In genomic region chr12:62190921-62191746, GRCh38 we compare ENCODE assay signal across 7 cellular contexts.
A peak's percentile ranks its signal among the peaks of the same experiment; 100 is the strongest.
DNase-seq lines count a peak whose midpoint lies in the region; FAIRE-seq and TF ChIP-seq lines count a peak whose summit lies in the region.

No MANE protein-coding gene starts in this region.

- H3K9ac ChIP-seq in NT2/D1 (ENCODE audit: insufficient read length, low read depth) (peak overlapping the region; percentile 72), kidney (ENCODE audit: low read length in 2 of 2) (peak overlapping the region in 1 of 2 donors; percentile 16)

- FAIRE-seq in kidney (lab: Jason Lieb, UNC): no peak

- H3K9me3 ChIP-seq in NT2/D1 (ENCODE audit: insufficient read depth, low read length) (no peaks in the 10 kb centered on the region), kidney (ENCODE audit: control insufficient read depth in 1 of 2, low read length in 2 of 2) (no peaks in the 10 kb centered on the region)

- TF ChIP-seq CTCF in astrocyte of the spinal cord (IDR thresholded peaks at IDR 0.05; ENCODE audit: low read depth, low read length) (no peak), kidney (IDR thresholded peaks at IDR 0.05; ENCODE audit: borderline replicate concordance, extremely low read depth, insufficient read depth) (no peak)

- no peaks in the 10 kb centered on the region for H3K4me1 ChIP-seq in NT2/D1 (ENCODE audit: insufficient read depth, insufficient read length)
- H3K4me1 ChIP-seq in kidney (ENCODE audit: control insufficient read depth in 1 of 2, insufficient read depth in 1 of 2, low read depth in 1 of 2, low read length in 2 of 2): peaks cover 14 to 15% of the 10 kb centered on the region in 2 donors

- DNase-seq in NT2/D1 (ENCODE audit: low read depth, low spot score) (no peak), astrocyte of the spinal cord (ENCODE audit: low read depth, low spot score) (peak; percentile 35), kidney (peak; percentile 65), NCI-H1930 (lab: John Stamatoyannopoulos, UW) (no peak), NCI-H2029 treated with DMSO at 0.1 percent for 48 hours (lab: John Stamatoyannopoulos, UW) (no peak), foreskin melanocyte (no peak)
- peak; percentile 36 for DNase-seq in stimulated activated CD8-positive, alpha-beta memory T cell treated with anti-CD3 and anti-CD28 coated beads, Interleukin-4, amount 100 ng/mL, for 48 hours

- in situ Hi-C loops in astrocyte of the spinal cord (cut with HindIII; ENCODE audit: low sequenced_read_pairs): no loop called here

- H3K27me3 ChIP-seq in NT2/D1 (ENCODE audit: insufficient read depth, insufficient read length): peaks cover 37% of the 10 kb centered on the region

- H3K36me3 ChIP-seq in NT2/D1 (ENCODE audit: insufficient read depth, insufficient read length, low read length) (no peaks in the 10 kb centered on the region), kidney (ENCODE audit: control insufficient read depth in 1 of 2, insufficient read depth in 2 of 2, low read length in 2 of 2) (no peaks in the 10 kb centered on the region)

- peak overlapping the region; percentile 72 for H3K4me3 ChIP-seq in NT2/D1 (ENCODE audit: insufficient read length, low read depth)
- peak overlapping the region; percentile 1 for H3K4me3 ChIP-seq in astrocyte of the spinal cord (ENCODE audit: low read depth, low read length)
- peak overlapping the region; percentile 21 to 55 for H3K4me3 ChIP-seq in kidney (ENCODE audit: low read length in 2 of 2)

- intact Hi-C loops in kidney (cut with DNase I): no loop called here

- H3K27ac ChIP-seq in kidney (ENCODE audit: low read depth in 2 of 2, low read length in 2 of 2): no peak overlapping the region

Comparison
In these comparisons a context has a peak if more than half of its experiments do, and no peak if none do; other contexts are left out.
1. DNase-seq: peak in astrocyte of the spinal cord (single experiment), kidney (single experiment) and stimulated activated CD8-positive, alpha-beta memory T cell treated with anti-CD3 and anti-CD28 coated beads, Interleukin-4, amount 100 ng/mL, for 48 hours (single experiment); none in NT2/D1 (single experiment), NCI-H1930 (0 of 2), NCI-H2029 treated with DMSO at 0.1 percent for 48 hours (single experiment) and foreskin melanocyte (single experiment).
2. H3K4me3 ChIP-seq: peak in every context shown above with its lines; median percentile 72 in NT2/D1; 38 in kidney; 1 in astrocyte of the spinal cord.